ENCODE assay signal across 8 cellular contexts in the genomic region with DNA sequence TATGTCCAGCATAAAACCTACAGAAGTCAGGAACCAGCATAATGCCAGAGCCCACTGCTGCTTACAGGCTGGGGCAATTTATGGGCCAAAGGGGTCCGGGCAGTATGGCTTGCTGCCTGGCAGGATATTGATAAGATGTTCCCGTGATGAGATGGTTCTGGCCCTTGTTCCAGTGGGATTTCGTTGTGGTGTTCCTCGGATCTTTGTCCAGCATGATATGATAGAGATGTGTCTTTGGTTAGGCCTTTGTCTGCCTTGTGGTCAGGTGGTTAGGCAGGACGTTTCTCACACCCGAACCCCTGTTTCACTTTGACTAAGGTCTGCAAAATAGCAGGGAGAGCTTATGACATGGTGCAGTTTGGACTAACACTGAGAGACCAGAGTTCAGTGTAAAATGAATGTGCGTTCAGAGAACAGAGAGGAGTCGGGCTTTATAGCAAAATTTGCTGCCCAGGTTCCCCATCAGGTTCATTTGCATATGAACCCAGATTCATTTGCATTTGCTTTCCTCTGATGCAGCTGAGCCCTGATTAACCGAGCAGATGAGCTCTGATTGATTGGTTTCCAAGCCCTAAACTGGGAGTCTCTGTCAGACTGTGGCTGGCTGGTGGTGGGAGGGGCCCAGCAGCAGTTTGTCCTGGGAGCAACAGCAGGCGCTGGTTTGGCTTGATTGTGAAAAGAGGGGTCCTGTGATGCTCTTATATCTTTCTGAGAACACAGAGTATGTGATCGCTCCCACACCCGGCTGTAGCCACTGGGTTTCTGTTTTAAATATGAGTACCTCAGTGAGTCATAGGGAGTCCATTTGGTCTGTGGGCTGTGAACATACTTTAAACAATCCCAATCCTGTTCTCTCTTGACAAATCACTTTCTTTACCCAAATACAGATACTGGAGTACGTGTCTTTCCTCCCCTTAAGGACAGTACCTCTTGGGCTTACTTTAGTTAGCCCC.
DNase-seq lines count a peak whose midpoint lies in the region; ATAC-seq and TF ChIP-seq lines count a peak whose summit lies in the region.

No MANE protein-coding gene starts in this region.

- no peaks in the 10 kb centered on the region for H3K27me3 ChIP-seq in WERI-Rb-1 (ENCODE audit: insufficient read depth, low read depth, severe bottlenecking)

- H3K4me3 ChIP-seq in WERI-Rb-1 (ENCODE audit: low read depth, low read length) (no peak overlapping the region), fibroblast of villous mesenchyme (ENCODE audit: low read depth, low read length) (peak overlapping the region; percentile 10)

- TF ChIP-seq CTCF in WERI-Rb-1 (IDR thresholded peaks at IDR 0.05; ENCODE audit: low read depth, low read length): no peak
- no peak for TF ChIP-seq CTCF in fibroblast of villous mesenchyme (IDR thresholded peaks at IDR 0.05; ENCODE audit: insufficient read depth, low read depth, low read length)

- no peaks in the 10 kb centered on the region for H3K36me3 ChIP-seq in WERI-Rb-1

- no peak overlapping the region for H3K27ac ChIP-seq in WERI-Rb-1

- ATAC-seq in HG03159 (IDR thresholded peaks at IDR 0.05; ENCODE audit: unreplicated experiment): peak; percentile 92
- no peak for ATAC-seq in left lobe of liver

- peak; percentile 63 for DNase-seq in AG20443 (ENCODE audit: low spot score)
- peak; percentile 12 for DNase-seq in GM19240 (ENCODE audit: insufficient read length, low spot score)
- peak; percentile 12 for DNase-seq in WERI-Rb-1
- peak; percentile 73 for DNase-seq in fibroblast of villous mesenchyme (ENCODE audit: low read depth)
- DNase-seq in stimulated activated CD4-positive, alpha-beta T cell treated with anti-CD3 and anti-CD28 coated beads, Interleukin-4, amount 100 ng/mL, for 1 hour: peak; percentile 36
- DNase-seq in left lobe of liver (ENCODE audit: low spot score): no peak
- DNase-seq in SIG-M5 treated with dmso at 0.1 percent for 504 hours (lab: John Stamatoyannopoulos, UW; ENCODE audit: unreplicated experiment): no peak

- H3K9me3 ChIP-seq in WERI-Rb-1 (ENCODE audit: severe bottlenecking): no peaks in the 10 kb centered on the region

Comparison
In these comparisons a context has a peak if more than half of its experiments do, and no peak if none do; other contexts are left out.
1. DNase-seq: peak in AG20443 (single experiment), GM19240 (single experiment), WERI-Rb-1 (single experiment), fibroblast of villous mesenchyme (single experiment) and stimulated activated CD4-positive, alpha-beta T cell treated with anti-CD3 and anti-CD28 coated beads, Interleukin-4, amount 100 ng/mL, for 1 hour (single experiment); none in left lobe of liver (single experiment) and SIG-M5 treated with dmso at 0.1 percent for 504 hours (single experiment).